ENCODE assay signal across 1 cellular context in genomic region chr6:160692369-160692959, GRCh38.
TF ChIP-seq lines count a peak whose summit lies in the region.

No MANE protein-coding gene starts in this region.

TF ChIP-seq in K562, 482 proteins besides CTCF, POLR2A, EP300 and RAD21 (continued from another document):
- TF ChIP-seq MAX (CRISPR knock-in tag; IDR thresholded peaks at IDR 0.05), result no peak
- TF ChIP-seq CEBPB (tag; IDR thresholded peaks at IDR 0.05), result peak; percentile 96
- TF ChIP-seq CEBPG (CRISPR knock-in tag; IDR thresholded peaks at IDR 0.05), result peak; percentile 18; the same call in 1 of the 2 replicates
- TF ChIP-seq CEBPG (tag; conservative IDR thresholded peaks at IDR 0.05 in 1 of 2, IDR thresholded peaks at IDR 0.05 in 1 of 2), result peak; percentile 69 to 75; a peak in 3 of 4 replicates
